In the genomic region with DNA sequence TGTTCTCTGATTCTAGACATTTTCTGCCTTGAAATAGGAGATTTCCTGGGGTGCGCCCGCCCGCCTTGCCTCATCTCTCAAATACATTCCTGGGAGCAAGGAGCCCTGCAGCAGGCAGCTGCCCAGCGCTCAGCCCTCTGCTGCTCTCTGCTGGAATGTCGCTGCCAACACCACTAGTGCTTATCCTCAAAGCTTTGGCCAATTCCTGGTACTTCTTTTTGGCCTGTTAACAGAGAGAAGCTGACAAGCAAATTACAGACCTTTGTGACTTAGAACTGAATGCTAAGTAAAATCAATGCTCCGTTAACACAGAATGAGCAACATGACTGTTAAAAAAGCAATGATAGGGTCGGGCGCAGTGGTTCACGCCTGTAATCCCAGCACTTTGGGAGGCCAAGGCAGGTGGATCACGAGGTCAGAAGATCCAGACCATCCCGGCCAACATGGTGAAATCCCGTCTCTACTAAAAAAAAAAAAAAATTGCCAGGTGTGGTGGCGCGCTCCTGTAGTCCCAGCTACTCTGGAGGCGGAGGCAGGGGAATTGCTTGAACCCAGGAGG, we compare ENCODE assay signal across 8 cellular contexts. TPM values are rescaled to one million over a fixed set of nuclear protein-coding genes. Genes with fewer than 3 reads are reported as not detected.
DNase-seq lines count a peak whose midpoint lies in the region; ATAC-seq and TF ChIP-seq lines count a peak whose summit lies in the region.

No MANE protein-coding gene starts in this region.

- peak; percentile 84 to 99 (median 95) for TF ChIP-seq CTCF in heart left ventricle (IDR thresholded peaks at IDR 0.05)

- WGBS in heart left ventricle, 4 donors: 48 to 56% (median 53%) methylated on average over 15 of the region's 15 CpGs

- peaks cover 0 to 19% (median 10%) of the 10 kb centered on the region in 12 donors for H3K4me1 ChIP-seq in heart left ventricle

- ATAC-seq in heart left ventricle: peak; percentile 89 to 99 (median 97)
- ATAC-seq in GM19328 (IDR thresholded peaks at IDR 0.05; ENCODE audit: unreplicated experiment): no peak

- H3K36me3 ChIP-seq in H7 (replicated peaks; ENCODE audit: control insufficient read depth, insufficient read depth, low read length) (no peaks in the 10 kb centered on the region), heart left ventricle (no peaks in the 10 kb centered on the region)

- H3K4me3 ChIP-seq in H7 (ENCODE audit: insufficient read depth, low read depth, low read length) (no peak overlapping the region), heart left ventricle (peak overlapping the region in 4 of 12 donors; percentile 10 to 16 (median 13))

- H3K27me3 ChIP-seq in H7 (ENCODE audit: control insufficient read depth, insufficient read depth, low read length): no peaks in the 10 kb centered on the region
- peaks cover 0 to 5% (median 0%) of the 10 kb centered on the region in 9 donors for H3K27me3 ChIP-seq in heart left ventricle

- TF ChIP-seq POLR2A in heart left ventricle (IDR thresholded peaks at IDR 0.05): no peak

- H3K9me3 ChIP-seq in heart left ventricle: no peaks in the 10 kb centered on the region

- H3K27ac ChIP-seq in heart left ventricle: no peak overlapping the region

- intact Hi-C loops in heart left ventricle (cut with DNase I): loop anchor here (1.0 to 10.0 kb wide), 7 partner anchors 42 to 499 kb away; a partner anchor contains a TSS

- DNase-seq in ELF-1 (ENCODE audit: low read depth, low spot score): peak; percentile 91
- DNase-seq in H7: peak; percentile 82
- peak; percentile 84 for DNase-seq in NCI-H1092 treated with DMSO at 0.1 percent for 48 hours (lab: John Stamatoyannopoulos, UW)
- peak; percentile 89 for DNase-seq in SW480 (ENCODE audit: low spot score)
- DNase-seq in activated naive CD8-positive, alpha-beta T cell treated with anti-CD3 and anti-CD28 coated beads, Interleukin-2, amount 50 U/mL, for 16 hours (ENCODE audit: low read depth, low spot score): peak; percentile 38
- peak; percentile 73 to 89 (median 78) for DNase-seq in heart left ventricle
- DNase-seq in renal cortical epithelial cell (ENCODE audit: low read depth): peak; percentile 64

RNA-seq across cellular contexts. Expression of a gene that starts 41.9 kb away (rescaled TPM):
- 25.2 and 30.7 TPM in 2 replicates for total RNA-seq in H7 (2014; rRNA removed; shearing (Covaris generic))
- total RNA-seq in heart left ventricle (10 to 100 TPM; 71.7 to 99.8 (median 78.5) TPM), renal cortical epithelial cell (91.2 and 162 TPM in 2 replicates)
- 10 to 100 TPM; 70.6 to 93.4 TPM for polyA plus RNA-seq in heart left ventricle

Comparison
In these comparisons a context has a peak if more than half of its experiments do, and no peak if none do; other contexts are left out.
1. DNase-seq: peak in every context shown above with its lines; median percentile 91 in ELF-1; 89 in SW480; 84 in NCI-H1092 treated with DMSO at 0.1 percent for 48 hours; 82 in H7; 78 in heart left ventricle; 64 in renal cortical epithelial cell; 38 in activated naive CD8-positive, alpha-beta T cell treated with anti-CD3 and anti-CD28 coated beads, Interleukin-2, amount 50 U/mL, for 16 hours.